8 cellular contexts compared by ENCODE assay signal in the genomic region with DNA sequence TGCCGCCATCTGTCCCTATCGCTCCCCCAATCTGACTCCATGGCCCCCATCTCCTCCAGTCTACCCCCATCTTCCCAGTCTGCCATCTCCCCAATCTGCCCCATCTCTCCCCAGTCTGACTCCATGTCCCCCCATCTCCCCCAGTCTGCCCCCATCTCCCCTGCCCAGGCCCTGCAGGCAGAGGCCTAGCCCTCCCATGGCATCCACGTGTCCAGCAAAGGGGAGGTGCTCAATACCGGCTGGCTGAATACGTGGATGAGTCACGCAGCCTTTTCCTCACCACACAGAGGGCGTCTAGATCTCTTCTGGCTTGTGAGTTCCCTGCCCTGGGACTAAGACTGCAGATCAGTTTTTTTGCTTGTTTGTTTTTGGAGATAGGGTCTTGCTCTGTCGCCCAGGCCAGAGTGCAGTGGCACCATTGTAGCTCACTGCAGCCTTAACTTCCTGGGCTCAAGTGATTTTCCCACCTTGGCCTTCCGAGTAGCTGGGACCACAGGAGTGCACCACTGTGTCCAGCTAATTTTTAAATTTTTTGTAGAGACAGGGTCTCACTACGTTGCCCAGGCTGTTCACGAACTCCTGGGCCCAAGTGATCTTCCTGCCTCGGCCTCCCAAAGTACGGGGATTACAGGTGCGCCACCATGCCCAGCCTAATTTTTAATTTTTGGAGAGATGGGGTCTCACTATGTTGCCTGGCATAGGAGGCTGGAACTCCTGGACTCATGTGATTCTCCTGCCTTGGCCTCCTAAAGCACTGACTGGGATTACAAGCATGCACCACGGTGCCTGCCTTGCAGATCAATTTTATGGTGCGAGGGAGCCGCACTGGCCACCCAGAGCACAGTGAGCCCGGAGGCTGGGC. TPM values are rescaled to one million over a fixed set of nuclear protein-coding genes. Genes with fewer than 3 reads are reported as not detected.
DNase-seq lines count a peak whose midpoint lies in the region; ATAC-seq and TF ChIP-seq lines count a peak whose summit lies in the region.

No MANE protein-coding gene starts in this region.

- 26% methylated on average over 9 of the region's 18 CpGs for WGBS in right lobe of liver (ENCODE audit: insufficient coverage, low coverage, low lambda C conversion rate, missing lambda C conversion rate)

- peak; percentile 97 for DNase-seq in AG08395 (ENCODE audit: low spot score)
- peak; percentile 89 for DNase-seq in GM20000 (ENCODE audit: low spot score)
- peak; percentile 11 to 66 for DNase-seq in NCI-H526 (lab: John Stamatoyannopoulos, UW)
- peak; percentile 50 to 55 for DNase-seq in activated CD4-positive, alpha-beta T cell treated with anti-CD3 and anti-CD28 coated beads, Interleukin-2, amount 50 U/mL, for 4 hours
- peak; percentile 68 for DNase-seq in ecto neural progenitor cell (ENCODE audit: low spot score)
- peak; percentile 82 to 87 (median 87) for DNase-seq in right lobe of liver
- peak; percentile 59 for DNase-seq in stimulated activated CD4-positive, alpha-beta T cell treated with anti-CD3 and anti-CD28 coated beads, Interleukin-4, amount 100 ng/mL, for 1 hour

- H3K27me3 ChIP-seq in right lobe of liver, result no peaks in the 10 kb centered on the region

- intact Hi-C loops in right lobe of liver (cut with DNase I), result no loop called here

- H3K36me3 ChIP-seq in right lobe of liver, result no peaks in the 10 kb centered on the region

- peak overlapping the region; percentile 81 to 82 (median 82) for H3K27ac ChIP-seq in right lobe of liver

- H3K9me3 ChIP-seq in right lobe of liver, result no peaks in the 10 kb centered on the region

- TF ChIP-seq CTCF in GM20000 (IDR thresholded peaks at IDR 0.05; ENCODE audit: extremely low read depth, missing control alignments), result no peak
- TF ChIP-seq CTCF in right lobe of liver (IDR thresholded peaks at IDR 0.05), result no peak

- peak; percentile 82 to 90 (median 84) for ATAC-seq in right lobe of liver
- ATAC-seq in HG03571 (IDR thresholded peaks at IDR 0.05; ENCODE audit: unreplicated experiment), result no peak

- H3K4me3 ChIP-seq in right lobe of liver, result peak overlapping the region in 2 of 3 donors; percentile 53 to 71

- no peak for TF ChIP-seq POLR2A in right lobe of liver (IDR thresholded peaks at IDR 0.05)

- H3K4me1 ChIP-seq in right lobe of liver, result peaks cover 0 to 7% (median 0%) of the 10 kb centered on the region in 4 donors

RNA-seq across cellular contexts. Expression of a gene that starts 15.3 kb away (rescaled TPM):
- 10 to 100 TPM; 13.3 to 45.3 (median 22.8) TPM for total RNA-seq in right lobe of liver

RNA-seq across cellular contexts. Expression of a gene that starts 46.0 kb away (rescaled TPM):
- total RNA-seq in right lobe of liver, result not detected

RNA-seq across cellular contexts. Expression of a gene that starts 53.7 kb away (rescaled TPM):
- 1 to 10 TPM; 3.2 to 6.5 (median 4.0) TPM for total RNA-seq in right lobe of liver

RNA-seq across cellular contexts. Expression of a gene that starts 58.9 kb away (rescaled TPM):
- 10 to 100 TPM in 4 of 6 experiments, 1 to 10 TPM in 2; 7.0 to 26.4 (median 11.9) TPM for total RNA-seq in right lobe of liver

Comparison
In these comparisons a context has a peak if more than half of its experiments do, and no peak if none do; other contexts are left out.
1. DNase-seq: peak in every context shown above with its lines; median percentile 97 in AG08395; 89 in GM20000; 87 in right lobe of liver; 68 in ecto neural progenitor cell; 59 in stimulated activated CD4-positive, alpha-beta T cell treated with anti-CD3 and anti-CD28 coated beads, Interleukin-4, amount 100 ng/mL, for 1 hour; 52 in activated CD4-positive, alpha-beta T cell treated with anti-CD3 and anti-CD28 coated beads, Interleukin-2, amount 50 U/mL, for 4 hours; 38 in NCI-H526.